ENCODE assay signal across 20 cellular contexts in genomic region chr2:212814941-212815340, GRCh38.
DNase-seq lines count a peak whose midpoint lies in the region; ATAC-seq and TF ChIP-seq lines count a peak whose summit lies in the region.
"Had no signal": no experiment of that assay in that cellular context is flagged by ENCODE, and none has a peak within 500 bp of the region (broad histone marks: within the 10 kb centered on the region; RNA-seq: fewer than 3 reads in every experiment).

No MANE protein-coding gene starts in this region.

- H3K4me1 ChIP-seq in breast epithelium: no peaks in the 10 kb centered on the region
- H3K4me1 ChIP-seq: heart left ventricle, transverse colon had no signal

- CTCF ChIA-PET in MCF 10A (lab: Yijun Ruan, JAX): no interaction called here

- no peaks in the 10 kb centered on the region for H3K27me3 ChIP-seq in breast epithelium
- H3K27me3 ChIP-seq: heart left ventricle, spleen, transverse colon had no signal

- no peaks in the 10 kb centered on the region for H3K27me3 Mint-ChIP-seq in MCF 10A (ENCODE audit: insufficient read depth, unreplicated experiment)
- no peaks in the 10 kb centered on the region for H3K27me3 Mint-ChIP-seq in activated T-cell treated with anti-CD3 and anti-CD28 coated beads, Interleukin-2, amount 50 U/mL, for 24 hours
- H3K27me3 Mint-ChIP-seq: activated naive CD8-positive, alpha-beta T cell; CD4-positive, alpha-beta T cell; stimulated activated naive B cell treated with anti-CD40 and anti-IgM and Interleukin-4, amounts not matched to agents 10 μg/mL and 1 μg/mL and 100 μg/mL, for 72 hours had no signal

- POLR2A ChIA-PET in MCF 10A (lab: Yijun Ruan, JAX): no interaction called here

- H3K9me3 ChIP-seq in breast epithelium: no peaks in the 10 kb centered on the region
- H3K9me3 ChIP-seq: spleen, transverse colon had no signal

- no peak for TF ChIP-seq CTCF in MCF 10A (IDR thresholded peaks at IDR 0.05; ENCODE audit: unreplicated experiment)
- TF ChIP-seq CTCF in breast epithelium (IDR thresholded peaks at IDR 0.05): no peak

- no peak overlapping the region for H3K27ac Mint-ChIP-seq in MCF 10A (ENCODE audit: low read depth, unreplicated experiment)
- no peak overlapping the region for H3K27ac Mint-ChIP-seq in activated T-cell treated with anti-CD3 and anti-CD28 coated beads, Interleukin-2, amount 50 U/mL, for 24 hours
- H3K27ac Mint-ChIP-seq: activated naive CD8-positive, alpha-beta T cell; CD4-positive, alpha-beta T cell; stimulated activated naive B cell treated with anti-CD40 and anti-IgM and Interleukin-4, amounts not matched to agents 10 μg/mL and 1 μg/mL and 100 μg/mL, for 72 hours had no signal

- intact Hi-C loops in MCF 10A (cut with micrococcal nuclease): no loop called here
- intact Hi-C loops in breast epithelium (cut with DNase I; ENCODE audit: low total_unique reads): loop anchor here (10.0 kb wide), 1 partner anchor 1370 kb away; no protein-coding TSS in a partner anchor

- TF ChIP-seq POLR2A in breast epithelium (IDR thresholded peaks at IDR 0.05): no peak

- no peak overlapping the region for H3K4me3 ChIP-seq in breast epithelium
- H3K4me3 ChIP-seq: heart left ventricle, SK-N-MC, spleen, transverse colon had no signal

- BruUV-seq in MCF 10A (replicated peaks; lab: Mats Ljungman, UMichigan): no TSS peak

- peak; percentile 26 for ATAC-seq in HG03432 (IDR thresholded peaks at IDR 0.05; ENCODE audit: unreplicated experiment)
- ATAC-seq in GM21825 (IDR thresholded peaks at IDR 0.05; ENCODE audit: unreplicated experiment): no peak
- ATAC-seq: heart left ventricle had no signal

- no peaks in the 10 kb centered on the region for H3K4me1 Mint-ChIP-seq in MCF 10A (ENCODE audit: insufficient read depth, unreplicated experiment)
- H3K4me1 Mint-ChIP-seq in activated T-cell treated with anti-CD3 and anti-CD28 coated beads, Interleukin-2, amount 50 U/mL, for 24 hours (ENCODE audit: low read depth): peaks cover 11% of the 10 kb centered on the region

- no peaks in the 10 kb centered on the region for H3K36me3 Mint-ChIP-seq in MCF 10A (ENCODE audit: insufficient read depth, unreplicated experiment)
- H3K36me3 Mint-ChIP-seq in activated T-cell treated with anti-CD3 and anti-CD28 coated beads, Interleukin-2, amount 50 U/mL, for 24 hours (ENCODE audit: low read depth): no peaks in the 10 kb centered on the region
- H3K36me3 Mint-ChIP-seq: activated naive CD8-positive, alpha-beta T cell; stimulated activated naive B cell treated with anti-CD40 and anti-IgM and Interleukin-4, amounts not matched to agents 10 μg/mL and 1 μg/mL and 100 μg/mL, for 72 hours had no signal

- peak; percentile 10 for DNase-seq in MCF 10A (ENCODE audit: unreplicated experiment)
- DNase-seq in breast epithelium (ENCODE audit: low spot score in 2 of 2): no peak
- DNase-seq in NCI-H2227 treated with DMSO at 0.1 percent for 48 hours (lab: John Stamatoyannopoulos, UW): peak; percentile 59
- DNase-seq in Kasumi-1 (lab: John Stamatoyannopoulos, UW): no peak
- no peak for DNase-seq in activated T-cell treated with anti-CD3 and anti-CD28 coated beads, Interleukin-2, amount 50 U/mL, for 24 hours
- DNase-seq in NCI-H1694 treated with DMSO at 0.1 percent for 48 hours (lab: John Stamatoyannopoulos, UW): no peak
- DNase-seq: activated CD4-positive, alpha-beta T cell treated with anti-CD3 and anti-CD28 coated beads, Interleukin-2, amount 50 U/mL, for 48 hours; CD4-positive, alpha-beta T cell; effector CD8-positive, alpha-beta T cell; heart left ventricle; islet precursor cell; mesenchymal stem cell; NCI-H187; spleen; transverse colon had no signal

- no peak overlapping the region for H3K4me3 Mint-ChIP-seq in MCF 10A (ENCODE audit: unreplicated experiment)
- no peak overlapping the region for H3K4me3 Mint-ChIP-seq in activated T-cell treated with anti-CD3 and anti-CD28 coated beads, Interleukin-2, amount 50 U/mL, for 24 hours
- H3K4me3 Mint-ChIP-seq: activated naive CD8-positive, alpha-beta T cell; CD4-positive, alpha-beta T cell; stimulated activated naive B cell treated with anti-CD40 and anti-IgM and Interleukin-4, amounts not matched to agents 10 μg/mL and 1 μg/mL and 100 μg/mL, for 72 hours had no signal

- H3K36me3 ChIP-seq in breast epithelium: no peaks in the 10 kb centered on the region
- H3K36me3 ChIP-seq: heart left ventricle, spleen, transverse colon had no signal

- H3K27ac ChIP-seq in breast epithelium: no peak overlapping the region
- H3K27ac ChIP-seq: heart left ventricle, SK-N-MC, spleen, transverse colon had no signal

- no peaks in the 10 kb centered on the region for H3K9me3 Mint-ChIP-seq in MCF 10A (ENCODE audit: unreplicated experiment)
- no peaks in the 10 kb centered on the region for H3K9me3 Mint-ChIP-seq in activated T-cell treated with anti-CD3 and anti-CD28 coated beads, Interleukin-2, amount 50 U/mL, for 24 hours
- H3K9me3 Mint-ChIP-seq: CD4-positive, alpha-beta T cell; stimulated activated naive B cell treated with anti-CD40 and anti-IgM and Interleukin-4, amounts not matched to agents 10 μg/mL and 1 μg/mL and 100 μg/mL, for 72 hours had no signal

Comparison
In these comparisons a context has a peak if more than half of its experiments do, and no peak if none do; other contexts are left out.
1. DNase-seq: peak in MCF 10A (single experiment) and NCI-H2227 treated with DMSO at 0.1 percent for 48 hours (single experiment); none in breast epithelium (0 of 2), Kasumi-1 (0 of 2), activated T-cell treated with anti-CD3 and anti-CD28 coated beads, Interleukin-2, amount 50 U/mL, for 24 hours (single experiment) and NCI-H1694 treated with DMSO at 0.1 percent for 48 hours (single experiment).